21 cellular contexts compared by ENCODE assay signal in genomic region chr15:41915203-41915994, GRCh38. TPM values are rescaled to one million over a fixed set of nuclear protein-coding genes. Genes with fewer than 3 reads are reported as not detected.
A peak's percentile ranks its signal among the peaks of the same experiment; 100 is the strongest.
DNase-seq lines count a peak whose midpoint lies in the region; ATAC-seq, FAIRE-seq and TF ChIP-seq lines count a peak whose summit lies in the region.
"Had no signal": no experiment of that assay in that cellular context is flagged by ENCODE, and none has a peak within 500 bp of the region (broad histone marks: within the 10 kb centered on the region; RNA-seq: fewer than 3 reads in every experiment).

No MANE protein-coding gene starts in this region.

- H3K4me1 ChIP-seq in right atrium auricular region, result peaks cover 0 to 90% of the 10 kb centered on the region in 2 donors
- H3K4me1 ChIP-seq in adipocyte (ENCODE audit: control insufficient read depth, insufficient read depth, low read length), result peaks cover 48% of the 10 kb centered on the region
- H3K4me1 ChIP-seq in small intestine (ENCODE audit: control insufficient read depth in 2 of 2, insufficient read depth in 1 of 2, low read depth in 1 of 2, low read length in 1 of 2), result peaks cover 0 to 2% of the 10 kb centered on the region in 2 donors

- H3K4me3 ChIP-seq in right atrium auricular region (no peak overlapping the region), adipocyte (ENCODE audit: low read length) (no peak overlapping the region), small intestine (ENCODE audit: low read depth in 1 of 2, low read length in 2 of 2) (no peak overlapping the region)
- H3K4me3 ChIP-seq: K562 had no signal

- intact Hi-C loops in left cardiac atrium (cut with DNase I) (loop anchor here in 1 of 2 donors (5.0 kb wide), 1 partner anchor 57 kb away; the partner anchor contains the start of gene EHD4), posterior vena cava (cut with DNase I) (loop anchor here in 1 of 2 donors (5.0 kb wide), 1 partner anchor 1528 kb away; no protein-coding TSS in a partner anchor)

- H3K27ac ChIP-seq in right atrium auricular region (peak overlapping the region; percentile 86 to 91), small intestine (ENCODE audit: low read depth in 1 of 2, low read length in 1 of 2) (no peak overlapping the region)

- no peaks in the 10 kb centered on the region for H3K9me3 ChIP-seq in right atrium auricular region
- H3K9me3 ChIP-seq in adipocyte (ENCODE audit: control insufficient read depth, low read length), result no peaks in the 10 kb centered on the region
- H3K9me3 ChIP-seq in small intestine (ENCODE audit: control insufficient read depth, low read depth), result no peaks in the 10 kb centered on the region

- H3K27me3 ChIP-seq in right atrium auricular region, result no peaks in the 10 kb centered on the region
- H3K27me3 ChIP-seq in adipocyte (replicated peaks; ENCODE audit: control insufficient read depth, insufficient read depth, low read length), result no peaks in the 10 kb centered on the region
- H3K27me3 ChIP-seq in small intestine (ENCODE audit: control insufficient read depth in 2 of 2, insufficient read depth in 2 of 2, low read length in 2 of 2), result no peaks in the 10 kb centered on the region

- TF ChIP-seq CTCF in right atrium auricular region (IDR thresholded peaks at IDR 0.05), result no peak

- no peak for ATAC-seq in left cardiac atrium
- ATAC-seq: activated CD4-positive, alpha-beta T cell treated with anti-CD3 and anti-CD28 coated beads for 36 hours; activated naive CD4-positive, alpha-beta T cell treated with anti-CD3 and anti-CD28 coated beads, Interleukin-2, amount 50 U/mL, for 72 hours; K562 had no signal

- H3K9ac ChIP-seq in adipocyte (ENCODE audit: low read length), result peak overlapping the region; percentile 29

- no peak for DNase-seq in right atrium auricular region (ENCODE audit: low spot score)
- no peak for DNase-seq in left cardiac atrium
- DNase-seq in adipocyte (ENCODE audit: low read depth), result no peak
- peak; percentile 43 for DNase-seq in posterior vena cava (ENCODE audit: low spot score)
- no peak for DNase-seq in COLO668 (lab: John Stamatoyannopoulos, UW; ENCODE audit: unreplicated experiment)
- no peak for DNase-seq in NCI-H2196 (lab: John Stamatoyannopoulos, UW; ENCODE audit: unreplicated experiment)
- no peak for DNase-seq in small intestine
- DNase-seq: activated CD4-positive, alpha-beta T cell treated with anti-CD3 and anti-CD28 coated beads for 36 hours; CD4-positive, alpha-beta T cell; effector memory CD4-positive, alpha-beta T cell; GF-D8; H9; mammary epithelial cell; NCI-H187; NCI-H69 had no signal

- 87 to 95% (median 92%) methylated on average over 6 of the region's 6 CpGs for WGBS in small intestine, 3 donors

- H3K36me3 ChIP-seq in right atrium auricular region, result peaks cover 11% of the 10 kb centered on the region
- no peaks in the 10 kb centered on the region for H3K36me3 ChIP-seq in adipocyte (ENCODE audit: control insufficient read depth, insufficient read depth, low read length, severe bottlenecking)
- H3K36me3 ChIP-seq in small intestine (ENCODE audit: control insufficient read depth in 2 of 2, insufficient read depth in 2 of 2, low read length in 2 of 2), result peaks cover 0 to 3% of the 10 kb centered on the region in 2 donors

- no peak for FAIRE-seq in small intestine (lab: Jason Lieb, UNC)
- FAIRE-seq: astrocyte, frontal cortex, K562, keratinocyte, TTC549 had no signal

RNA-seq across cellular contexts. Expression of gene SPTBN5, which starts 21.5 kb away (rescaled TPM):
- total RNA-seq in right atrium auricular region, result 1 to 10 TPM in 1 of 2 donors, under 1 TPM in 1; 0.63 to 1.3 TPM
- 1 to 10 TPM; 1.7 to 2.5 TPM for total RNA-seq in left cardiac atrium
- 1 to 10 TPM in 1 of 2 donors, under 1 TPM in 1; 0.71 to 1.3 TPM for total RNA-seq in posterior vena cava
- under 1 TPM; 0.45 to 0.60 (median 0.54) TPM for polyA plus RNA-seq in small intestine
- polyA plus RNA-seq: K562 had no signal

RNA-seq across cellular contexts. Expression of gene EHD4, which starts 57.0 kb away (rescaled TPM):
- total RNA-seq in right atrium auricular region (10 to 100 TPM; 22.2 to 26.3 TPM), left cardiac atrium (10 to 100 TPM; 34.0 to 42.1 TPM), posterior vena cava (10 to 100 TPM; 21.3 to 22.5 TPM)
- 10 to 100 TPM in 1 of 3 donors, 1 to 10 TPM in 2; 9.4 to 13.5 (median 9.5) TPM for polyA plus RNA-seq in small intestine

Comparison
In these comparisons a context has a peak if more than half of its experiments do, and no peak if none do; other contexts are left out.
1. H3K27ac ChIP-seq: peak in right atrium auricular region (2 of 2); none in small intestine (0 of 2).